20 cellular contexts compared by ENCODE assay signal in genomic region chr18:23198217-23198845, GRCh38.
"Had no signal": no experiment of that assay in that cellular context is flagged by ENCODE, and none has a peak within 500 bp of the region (broad histone marks: within the 10 kb centered on the region; RNA-seq: fewer than 3 reads in every experiment).

No MANE protein-coding gene starts in this region.

- H3K4me1 ChIP-seq: psoas muscle, spleen had no signal

- H3K36me3 ChIP-seq: thoracic aorta, transverse colon had no signal

- H3K27ac ChIP-seq: parathyroid adenoma, psoas muscle, spleen, thoracic aorta, transverse colon had no signal

- H3K79me2 ChIP-seq: parathyroid adenoma had no signal

- DNase-seq: cortex of kidney; dorsolateral prefrontal cortex; effector CD8-positive, alpha-beta T cell; foreskin melanocyte; head of caudate nucleus; hippocampal formation; mammary epithelial cell; naive thymus-derived CD4-positive, alpha-beta T cell; nephron progenitor cell; psoas muscle; retina; spleen; stimulated activated CD4-positive, alpha-beta T cell treated with anti-CD3 and anti-CD28 coated beads, Interleukin-2, amount 100 ng/mL, for 24 hours; stimulated activated CD4-positive, alpha-beta T cell treated with anti-CD3 and anti-CD28 coated beads, Interleukin-4, amount 100 ng/mL, for 4 hours; stimulated activated naive B cell treated with anti-CD40 and anti-IgM and Interleukin-4, amounts not matched to agents 10 μg/mL and 1 μg/mL and 100 μg/mL, for 72 hours; stimulated activated naive CD8-positive, alpha-beta T cell treated with anti-CD3 and anti-CD28 coated beads, Interleukin-15, amount 100 ng/mL, for 72 hours; transverse colon had no signal

- H3K9me3 ChIP-seq: psoas muscle, spleen, thoracic aorta, transverse colon had no signal

- H3K27me3 ChIP-seq: dorsolateral prefrontal cortex, spleen, transverse colon had no signal

- H2AFZ ChIP-seq: parathyroid adenoma had no signal

- H3K9ac ChIP-seq: parathyroid adenoma had no signal

- ATAC-seq: naive thymus-derived CD4-positive, alpha-beta T cell; psoas muscle; sciatic nerve; stimulated activated naive B cell treated with anti-CD40 and anti-IgM and Interleukin-4, amounts not matched to agents 10 μg/mL and 1 μg/mL and 100 μg/mL, for 72 hours; stimulated activated naive CD8-positive, alpha-beta T cell treated with anti-CD3 and anti-CD28 coated beads, Interleukin-15, amount 100 ng/mL, for 72 hours had no signal

- H3K4me3 ChIP-seq: dorsolateral prefrontal cortex, psoas muscle, spleen, thoracic aorta, transverse colon had no signal
